ENCODE assay signal across 8 cellular contexts in genomic region chr16:2473425-2473926, GRCh38. TPM values are rescaled to one million over a fixed set of nuclear protein-coding genes. Genes with fewer than 3 reads are reported as not detected.
DNase-seq lines count a peak whose midpoint lies in the region; ATAC-seq and TF ChIP-seq lines count a peak whose summit lies in the region.
"Had no signal": no experiment of that assay in that cellular context is flagged by ENCODE, and none has a peak within 500 bp of the region (broad histone marks: within the 10 kb centered on the region; RNA-seq: fewer than 3 reads in every experiment).

No MANE protein-coding gene starts in this region.

- H3K4me2 ChIP-seq in IMR-90 (ENCODE audit: low read depth, low read length) = peak overlapping the region; percentile 68

- BruUV-seq in IMR-90 (replicated peaks; lab: Mats Ljungman, UMichigan) = no TSS peak

- WGBS in IMR-90 (ENCODE audit: extremely low coverage in 2 of 2, insufficient read length in 1 of 2), 2 experiments = 20% methylated on average over 13 of the region's 50 CpGs; no CpG with 5 or more reads in 1 of the 2 experiments

- H3K9me3 Mint-ChIP-seq in activated naive CD4-positive, alpha-beta T cell treated with anti-CD3 and anti-CD28 coated beads, Interleukin-2, amount 10 ng/mL, durations not matched to agents 7 days and 5 days = no peaks in the 10 kb centered on the region
- no peaks in the 10 kb centered on the region for H3K9me3 Mint-ChIP-seq in natural killer cell treated with Interleukin-12 subunit alpha and Interleukin-12 subunit beta and Interleukin-15 and Interleukin-18, amount 100 ng/mL, for 72 hours

- dilution Hi-C loops in IMR-90 (cut with HindIII; ENCODE audit: low sequenced_read_pairs, unreplicated experiment) = no loop called here

- in situ Hi-C loops in IMR-90 (cut with MboI; ENCODE audit: low sequenced_read_pairs) = no loop called here

- H3K56ac ChIP-seq in IMR-90 (ENCODE audit: extremely low read depth, insufficient read depth, low read length) = no peak overlapping the region

- no peak overlapping the region for H4K91ac ChIP-seq in IMR-90 (ENCODE audit: insufficient read depth, low read depth, low read length)

- H2BK15ac ChIP-seq in IMR-90 (ENCODE audit: low read depth, low read length) = no peak overlapping the region

- H4K20me1 ChIP-seq in IMR-90 (ENCODE audit: insufficient read depth, low read length) = peaks cover 25% of the 10 kb centered on the region

- no peak overlapping the region for H2BK20ac ChIP-seq in IMR-90 (ENCODE audit: low read depth, low read length)

- H4K8ac ChIP-seq in IMR-90 (ENCODE audit: low read depth in 2 of 2, low read length in 2 of 2) = no peak overlapping the region

- H2AK5ac ChIP-seq in IMR-90 (ENCODE audit: low read depth, low read length) = peak overlapping the region; percentile 23; the same call in 1 of the 2 replicates

- no peak overlapping the region; the same call in 1 of the 2 replicates for H3K27ac ChIP-seq in IMR-90 (ENCODE audit: insufficient read depth, low read length)

- no peak overlapping the region for H3K14ac ChIP-seq in IMR-90 (replicated peaks; ENCODE audit: low read depth, low read length)

- CTCF ChIA-PET in IMR-90 (lab: Yijun Ruan, JAX) = no interaction called here
- CTCF ChIA-PET in activated naive CD4-positive, alpha-beta T cell treated with anti-CD3 and anti-CD28 coated beads, Interleukin-2, amount 10 ng/mL, durations not matched to agents 7 days and 5 days (lab: Charles Lee) = interaction anchor here (0.9 to 1.3 kb wide), 2 partner anchors 12 to 28 kb away, joined by 3 read pairs; no protein-coding TSS in a partner anchor

- peak overlapping the region; percentile 69 for H2AFZ ChIP-seq in IMR-90 (replicated peaks; ENCODE audit: low read length, poor library complexity)

- H3K79me1 ChIP-seq in IMR-90 (ENCODE audit: low read depth in 1 of 2, low read length in 2 of 2) = peaks cover 10 to 50% of the 10 kb centered on the region in 2 experiments; a peak in 3 of 4 replicates

- H3K9me3 ChIP-seq in IMR-90 (ENCODE audit: control insufficient read depth, insufficient read depth, low read length) = no peaks in the 10 kb centered on the region

- no peak for ATAC-seq in IMR-90 (ENCODE audit: low read depth)
- peak; percentile 0 for ATAC-seq in natural killer cell treated with Interleukin-12 subunit alpha and Interleukin-12 subunit beta and Interleukin-15 and Interleukin-18, amount 100 ng/mL, for 72 hours
- ATAC-seq in HG03025 (IDR thresholded peaks at IDR 0.05; ENCODE audit: low FRiP score, unreplicated experiment) = no peak

- H3K27me3 ChIP-seq in IMR-90 (ENCODE audit: control insufficient read depth, insufficient read depth, low read length) = no peaks in the 10 kb centered on the region; the same call in 1 of the 2 replicates

- peaks cover 73% of the 10 kb centered on the region for H3K27me3 Mint-ChIP-seq in activated naive CD4-positive, alpha-beta T cell treated with anti-CD3 and anti-CD28 coated beads, Interleukin-2, amount 10 ng/mL, durations not matched to agents 7 days and 5 days
- H3K27me3 Mint-ChIP-seq in natural killer cell treated with Interleukin-12 subunit alpha and Interleukin-12 subunit beta and Interleukin-15 and Interleukin-18, amount 100 ng/mL, for 72 hours = peaks cover 9 to 12% of the 10 kb centered on the region in 2 donors

- no peak overlapping the region for H2BK120ac ChIP-seq in IMR-90 (ENCODE audit: low read depth, low read length)

- DNase-seq in DMS53 treated with DMSO at 0.1 percent for 48 hours (lab: John Stamatoyannopoulos, UW; ENCODE audit: unreplicated experiment) (peak; percentile 16), IMR-90 (no peak), Ammon's horn (ENCODE audit: low spot score) (no peak), DMS114 treated with DMSO at 0.1 percent for 48 hours (lab: John Stamatoyannopoulos, UW; ENCODE audit: unreplicated experiment) (no peak)
- DNase-seq in activated naive CD4-positive, alpha-beta T cell treated with anti-CD3 and anti-CD28 coated beads, Interleukin-2, amount 10 ng/mL, durations not matched to agents 7 days and 5 days = peak; percentile 61
- no peak for DNase-seq in natural killer cell treated with Interleukin-12 subunit alpha and Interleukin-12 subunit beta and Interleukin-15 and Interleukin-18, amount 100 ng/mL, for 72 hours (ENCODE audit: low spot score)

- peaks cover 15% of the 10 kb centered on the region for H3K4me1 Mint-ChIP-seq in activated naive CD4-positive, alpha-beta T cell treated with anti-CD3 and anti-CD28 coated beads, Interleukin-2, amount 10 ng/mL, durations not matched to agents 7 days and 5 days
- peaks cover 0 to 23% of the 10 kb centered on the region in 2 donors for H3K4me1 Mint-ChIP-seq in natural killer cell treated with Interleukin-12 subunit alpha and Interleukin-12 subunit beta and Interleukin-15 and Interleukin-18, amount 100 ng/mL, for 72 hours (ENCODE audit: low read depth in 2 of 2)

- peaks cover 19% of the 10 kb centered on the region for H3K4me1 ChIP-seq in IMR-90 (ENCODE audit: control insufficient read depth, insufficient read depth, low read length)

- no peak overlapping the region for H4K5ac ChIP-seq in IMR-90 (ENCODE audit: low read depth, low read length)

- intact Hi-C loops in IMR-90 (cut with micrococcal nuclease) = no loop called here

- H3K4ac ChIP-seq in IMR-90 (ENCODE audit: low read depth, low read length) = no peak overlapping the region

- peak overlapping the region; percentile 65 for H3K27ac Mint-ChIP-seq in activated naive CD4-positive, alpha-beta T cell treated with anti-CD3 and anti-CD28 coated beads, Interleukin-2, amount 10 ng/mL, durations not matched to agents 7 days and 5 days
- H3K27ac Mint-ChIP-seq in natural killer cell treated with Interleukin-12 subunit alpha and Interleukin-12 subunit beta and Interleukin-15 and Interleukin-18, amount 100 ng/mL, for 72 hours = no peak overlapping the region

- peak overlapping the region; percentile 17 for H2AK9ac ChIP-seq in IMR-90 (replicated peaks; ENCODE audit: low read depth, low read length, poor library complexity)

- H3K4me3 Mint-ChIP-seq in activated naive CD4-positive, alpha-beta T cell treated with anti-CD3 and anti-CD28 coated beads, Interleukin-2, amount 10 ng/mL, durations not matched to agents 7 days and 5 days = peak overlapping the region; percentile 68
- H3K4me3 Mint-ChIP-seq in natural killer cell treated with Interleukin-12 subunit alpha and Interleukin-12 subunit beta and Interleukin-15 and Interleukin-18, amount 100 ng/mL, for 72 hours = no peak overlapping the region

- no peak for TF ChIP-seq CTCF in IMR-90 (conservative IDR thresholded peaks at IDR 0.05; ENCODE audit: low read depth, low read length)

- H3K36me3 ChIP-seq in IMR-90 (ENCODE audit: control insufficient read depth, insufficient read depth, low read length) = no peaks in the 10 kb centered on the region

- H3K23ac ChIP-seq in IMR-90 (ENCODE audit: low read depth, low read length) = no peak overlapping the region

- peak overlapping the region; percentile 29; the same call in 1 of the 2 replicates for H3K4me3 ChIP-seq in IMR-90 (ENCODE audit: insufficient read depth, low read depth, low read length)

- peaks cover 3% of the 10 kb centered on the region; the same call in 1 of the 2 replicates for H3K9me1 ChIP-seq in IMR-90 (ENCODE audit: insufficient read depth, low read length)

- H3K36me3 Mint-ChIP-seq in activated naive CD4-positive, alpha-beta T cell treated with anti-CD3 and anti-CD28 coated beads, Interleukin-2, amount 10 ng/mL, durations not matched to agents 7 days and 5 days = no peaks in the 10 kb centered on the region
- H3K36me3 Mint-ChIP-seq in natural killer cell treated with Interleukin-12 subunit alpha and Interleukin-12 subunit beta and Interleukin-15 and Interleukin-18, amount 100 ng/mL, for 72 hours = no peaks in the 10 kb centered on the region

- H3K18ac ChIP-seq in IMR-90 (ENCODE audit: low read depth, low read length) = no peak overlapping the region

- POLR2A ChIA-PET in IMR-90 (lab: Charles Lee; ENCODE audit: unreplicated experiment) = no interaction called here

- no peak overlapping the region for H2BK5ac ChIP-seq in IMR-90 (ENCODE audit: low read depth, low read length, poor library complexity, severe bottlenecking)

- TF ChIP-seq POLR2A in IMR-90 (IDR thresholded peaks at IDR 0.05; ENCODE audit: low read depth, low read length) = no peak

- no peak overlapping the region for H3K9ac ChIP-seq in IMR-90 (ENCODE audit: low read depth, low read length)

- TF ChIP-seq RAD21 in IMR-90 (IDR thresholded peaks at IDR 0.05; ENCODE audit: low read length) = no peak

TF ChIP-seq in IMR-90, 13 proteins besides CTCF, POLR2A, EP300 and RAD21 (continues in another document):
- no peak for TF ChIP-seq SMC3 (IDR thresholded peaks at IDR 0.05; ENCODE audit: low read depth, low read length)

RNA-seq across cellular contexts. Expression of gene TBC1D24, which starts 1.5 kb away (rescaled TPM):
- total RNA-seq in IMR-90 (2012; rRNA removed) = 7.5 and 8.6 TPM in 2 replicates
- polyA plus RNA-seq in IMR-90 (2012; rRNA removed) = 13.4 and 16.2 TPM in 2 replicates
- 6.5 and 11.7 TPM in 2 replicates for polyA plus RNA-seq in IMR-90 (2012; cell fraction: cytosol; rRNA removed)
- 28.4 and 53.0 TPM in 2 replicates for polyA plus RNA-seq in IMR-90 (2012; cell fraction: nucleus; rRNA removed; ENCODE audit: low replicate concordance)
- 10 to 100 TPM; 22.0 to 39.9 TPM for total RNA-seq in natural killer cell treated with Interleukin-12 subunit alpha and Interleukin-12 subunit beta and Interleukin-15 and Interleukin-18, amount 100 ng/mL, for 72 hours

RNA-seq across cellular contexts. Expression of gene NTN3, which starts 2.4 kb away (rescaled TPM):
- 0.18 and 0.28 TPM in 2 replicates for total RNA-seq in IMR-90 (2012; rRNA removed)
- polyA plus RNA-seq in IMR-90 (2012; rRNA removed) = 0.38 and 0.72 TPM in 2 replicates
- 0.44 and 0.96 TPM in 2 replicates for polyA plus RNA-seq in IMR-90 (2012; cell fraction: cytosol; rRNA removed)
- polyA plus RNA-seq in IMR-90 (2012; cell fraction: nucleus; rRNA removed; ENCODE audit: low replicate concordance) = 0.72 and 2.1 TPM in 2 replicates
- not detected for total RNA-seq in natural killer cell treated with Interleukin-12 subunit alpha and Interleukin-12 subunit beta and Interleukin-15 and Interleukin-18, amount 100 ng/mL, for 72 hours
- total RNA-seq: myocyte had no signal

RNA-seq across cellular contexts. Expression of gene TEDC2, which starts 13.6 kb away (rescaled TPM):
- total RNA-seq in IMR-90 (2012; rRNA removed) = 3.6 TPM in 2 replicates
- polyA plus RNA-seq in IMR-90 (2012; rRNA removed) = 7.3 and 10.8 TPM in 2 replicates
- 5.2 and 6.1 TPM in 2 replicates for polyA plus RNA-seq in IMR-90 (2012; cell fraction: cytosol; rRNA removed)
- polyA plus RNA-seq in IMR-90 (2012; cell fraction: nucleus; rRNA removed; ENCODE audit: low replicate concordance) = 17.1 and 61.0 TPM in 2 replicates
- 10 to 100 TPM in 1 of 2 donors, 1 to 10 TPM in 1; 8.6 to 39.0 TPM for total RNA-seq in natural killer cell treated with Interleukin-12 subunit alpha and Interleukin-12 subunit beta and Interleukin-15 and Interleukin-18, amount 100 ng/mL, for 72 hours

RNA-seq across cellular contexts. Expression of gene ATP6V0C, which starts 40.3 kb away (rescaled TPM):
- total RNA-seq in IMR-90 (2012; rRNA removed) = 8.4 and 8.6 TPM in 2 replicates
- 107 and 108 TPM in 2 replicates for polyA plus RNA-seq in IMR-90 (2012; rRNA removed)
- 182 and 333 TPM in 2 replicates for polyA plus RNA-seq in IMR-90 (2012; cell fraction: cytosol; rRNA removed)
- 64.7 and 163 TPM in 2 replicates for polyA plus RNA-seq in IMR-90 (2012; cell fraction: nucleus; rRNA removed; ENCODE audit: low replicate concordance)
- total RNA-seq in natural killer cell treated with Interleukin-12 subunit alpha and Interleukin-12 subunit beta and Interleukin-15 and Interleukin-18, amount 100 ng/mL, for 72 hours = 100 to 1,000 TPM; 103 to 146 TPM

RNA-seq across cellular contexts. Expression of gene CCNF, which starts 44.2 kb away (rescaled TPM):
- 19.2 and 20.1 TPM in 2 replicates for total RNA-seq in IMR-90 (2012; rRNA removed)
- 7.8 and 8.2 TPM in 2 replicates for polyA plus RNA-seq in IMR-90 (2012; rRNA removed)
- polyA plus RNA-seq in IMR-90 (2012; cell fraction: cytosol; rRNA removed) = 5.4 and 6.1 TPM in 2 replicates
- polyA plus RNA-seq in IMR-90 (2012; cell fraction: nucleus; rRNA removed; ENCODE audit: low replicate concordance) = 7.7 and 18.3 TPM in 2 replicates
- total RNA-seq in natural killer cell treated with Interleukin-12 subunit alpha and Interleukin-12 subunit beta and Interleukin-15 and Interleukin-18, amount 100 ng/mL, for 72 hours = 10 to 100 TPM; 36.1 to 79.5 TPM

Comparison
In these comparisons a context has a peak if more than half of its experiments do, and no peak if none do; other contexts are left out.
1. DNase-seq: peak in DMS53 treated with DMSO at 0.1 percent for 48 hours (single experiment) and activated naive CD4-positive, alpha-beta T cell treated with anti-CD3 and anti-CD28 coated beads, Interleukin-2, amount 10 ng/mL, durations not matched to agents 7 days and 5 days (single experiment); none in IMR-90 (single experiment), natural killer cell treated with Interleukin-12 subunit alpha and Interleukin-12 subunit beta and Interleukin-15 and Interleukin-18, amount 100 ng/mL, for 72 hours (single experiment), Ammon's horn (single experiment) and DMS114 treated with DMSO at 0.1 percent for 48 hours (single experiment).
2. ATAC-seq: peak in natural killer cell treated with Interleukin-12 subunit alpha and Interleukin-12 subunit beta and Interleukin-15 and Interleukin-18, amount 100 ng/mL, for 72 hours (2 of 2); none in IMR-90 (single experiment) and HG03025 (single experiment).